ENCODE assay signal across 20 cellular contexts in the genomic region with DNA sequence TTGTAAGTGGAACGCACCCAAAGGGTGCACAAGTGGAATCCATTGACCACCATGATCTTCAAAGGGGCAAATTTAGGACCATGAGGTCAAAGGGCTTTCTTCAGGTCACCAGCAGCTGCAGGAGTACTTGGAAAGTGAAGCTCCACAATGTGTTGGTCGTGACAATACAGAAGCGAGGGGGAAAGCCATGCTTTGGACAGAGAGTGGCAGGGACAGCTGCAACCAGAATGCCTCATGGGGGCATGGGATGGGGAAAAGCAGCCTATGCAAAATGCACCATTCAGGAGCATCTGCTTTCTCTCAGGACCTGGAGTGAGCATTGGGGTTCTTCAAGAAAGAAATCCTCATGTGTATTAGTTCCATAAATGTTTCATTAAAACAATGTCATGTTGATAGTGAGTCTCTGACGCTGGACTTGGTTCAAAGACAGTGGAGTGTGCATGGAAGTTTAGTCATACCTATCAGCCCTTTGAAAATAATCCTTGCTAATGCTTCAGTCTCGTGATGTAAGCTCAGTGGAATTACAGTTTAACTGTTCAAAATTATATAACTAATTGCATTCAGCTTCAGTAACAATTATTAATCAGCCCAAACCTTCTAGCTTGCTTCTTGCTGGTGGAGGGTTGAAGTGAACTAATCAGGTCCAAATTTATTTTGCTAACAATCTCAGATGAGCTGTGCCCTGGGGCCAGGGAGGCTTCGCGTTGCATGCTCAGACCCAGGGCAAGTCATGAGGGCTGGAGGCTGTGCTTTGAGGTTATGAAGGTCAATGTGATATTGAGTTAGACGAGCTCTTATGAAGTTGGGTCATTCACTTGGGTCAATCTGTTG. TPM values are rescaled to one million over a fixed set of nuclear protein-coding genes. Genes with fewer than 3 reads are reported as not detected.
A peak's percentile ranks its signal among the peaks of the same experiment; 100 is the strongest.
DNase-seq lines count a peak whose midpoint lies in the region; ATAC-seq, FAIRE-seq and TF ChIP-seq lines count a peak whose summit lies in the region.
"Had no signal": no experiment of that assay in that cellular context is flagged by ENCODE, and none has a peak within 500 bp of the region (broad histone marks: within the 10 kb centered on the region; RNA-seq: fewer than 3 reads in every experiment).

No MANE protein-coding gene starts in this region.

- H3K4me1 Mint-ChIP-seq in astrocyte (ENCODE audit: low read depth, unreplicated experiment): peaks cover 25% of the 10 kb centered on the region

- H3K4me2 ChIP-seq in GM23248 (ENCODE audit: unreplicated experiment) (peak overlapping the region; percentile 65), astrocyte (ENCODE audit: low read length) (no peak overlapping the region), MM.1S (ENCODE audit: low read depth, low read length) (no peak overlapping the region)
- H3K4me2 ChIP-seq: PC-9 had no signal

- H3K79me2 ChIP-seq in GM23248 (ENCODE audit: insufficient read depth): no peaks in the 10 kb centered on the region
- no peaks in the 10 kb centered on the region for H3K79me2 ChIP-seq in astrocyte (ENCODE audit: insufficient read depth, low read length)
- H3K79me2 ChIP-seq in MM.1S (ENCODE audit: low read length): no peaks in the 10 kb centered on the region

- H3K27ac Mint-ChIP-seq in astrocyte (ENCODE audit: unreplicated experiment): no peak overlapping the region

- no peak overlapping the region for H3K4me3 ChIP-seq in GM23248
- no peak overlapping the region for H3K4me3 ChIP-seq in astrocyte (ENCODE audit: insufficient read depth, low read depth, low read length)
- no peak overlapping the region for H3K4me3 ChIP-seq in MM.1S (ENCODE audit: low read length)
- H3K4me3 ChIP-seq: K562, PC-9, SK-N-MC had no signal

- H2AFZ ChIP-seq in GM23248 (no peak overlapping the region), astrocyte (ENCODE audit: low read depth, low read length) (no peak overlapping the region), MM.1S (ENCODE audit: low read length) (no peak overlapping the region)
- H2AFZ ChIP-seq: PC-9 had no signal

- H3F3A ChIP-seq in GM23248 (ENCODE audit: insufficient read depth) (peaks cover 15% of the 10 kb centered on the region), MM.1S (ENCODE audit: insufficient read depth, low read length) (no peaks in the 10 kb centered on the region)

- H3K9ac ChIP-seq in GM23248 (no peak overlapping the region), astrocyte (ENCODE audit: low read length) (no peak overlapping the region), MM.1S (ENCODE audit: low read length) (no peak overlapping the region)

- H3K27ac ChIP-seq in GM23248 (no peak overlapping the region), astrocyte (ENCODE audit: low read depth, low read length) (no peak overlapping the region), MM.1S (ENCODE audit: low read length) (no peak overlapping the region)
- H3K27ac ChIP-seq: C4-2B, PC-9, SK-N-MC had no signal

- H3K36me3 ChIP-seq in GM23248 (ENCODE audit: low read depth) (no peaks in the 10 kb centered on the region), astrocyte (ENCODE audit: insufficient read depth, low read length) (no peaks in the 10 kb centered on the region), MM.1S (replicated peaks; ENCODE audit: insufficient read depth, low read length) (no peaks in the 10 kb centered on the region)

- H3K27me3 ChIP-seq in GM23248 (replicated peaks; ENCODE audit: insufficient read depth) (peaks cover 21% of the 10 kb centered on the region), astrocyte (ENCODE audit: insufficient read depth, low read length) (peaks cover 9% of the 10 kb centered on the region), MM.1S (replicated peaks; ENCODE audit: insufficient read depth, low read length) (no peaks in the 10 kb centered on the region)

- WGBS in GM23248 (ENCODE audit: low coverage in 1 of 2, low lambda C conversion rate in 2 of 2, missing lambda C conversion rate in 2 of 2), 2 experiments: 36% methylated on average over 8 of the region's 8 CpGs

- H3K4me1 ChIP-seq in GM23248 (ENCODE audit: insufficient read depth) (peaks cover 31% of the 10 kb centered on the region), astrocyte (ENCODE audit: insufficient read depth, low read length) (peaks cover 6% of the 10 kb centered on the region), MM.1S (ENCODE audit: low read length) (no peaks in the 10 kb centered on the region)

- FAIRE-seq in astrocyte (lab: Jason Lieb, UNC): no peak
- FAIRE-seq: GM18507, K562 had no signal

- in situ Hi-C loops in GM23248 (cut with MboI): no loop called here

- H3K4me3 Mint-ChIP-seq in astrocyte (ENCODE audit: unreplicated experiment): no peak overlapping the region

- DNase-seq in GM23248 (peak; percentile 79), astrocyte (ENCODE audit: low read depth) (peak; percentile 63), kidney tubule cell (ENCODE audit: low spot score) (peak; percentile 20), MM.1S (no peak), hippocampal formation (lab: John Stamatoyannopoulos, UW) (no peak), hypothalamus (lab: John Stamatoyannopoulos, UW) (no peak)
- DNase-seq: DMS153, HCEC 1CT, NCI-H1105, NCI-H187, NCI-H2171, NCI-H446 treated with DMSO at 0.1 percent for 48 hours, NCI-H748 treated with DMSO at 0.1 percent for 48 hours, PC-9 had no signal

- peaks cover 2% of the 10 kb centered on the region for H3K9me3 Mint-ChIP-seq in astrocyte (ENCODE audit: unreplicated experiment)

- H3K9me3 ChIP-seq in GM23248 (ENCODE audit: low read depth) (no peaks in the 10 kb centered on the region), astrocyte (ENCODE audit: insufficient read depth, low read depth, low read length) (no peaks in the 10 kb centered on the region), MM.1S (replicated peaks; ENCODE audit: insufficient read depth, low read length) (no peaks in the 10 kb centered on the region)

- H3K9me2 ChIP-seq in GM23248 (ENCODE audit: insufficient read depth) (no peaks in the 10 kb centered on the region), MM.1S (replicated peaks; ENCODE audit: insufficient read depth, low read length) (no peaks in the 10 kb centered on the region)

- peaks cover 36% of the 10 kb centered on the region for H3K27me3 Mint-ChIP-seq in astrocyte (ENCODE audit: low read depth, unreplicated experiment)

- H4K20me1 ChIP-seq in GM23248 (ENCODE audit: insufficient read depth) (no peaks in the 10 kb centered on the region), astrocyte (ENCODE audit: insufficient read depth, low read length) (no peaks in the 10 kb centered on the region), MM.1S (ENCODE audit: insufficient read depth, low read length) (no peaks in the 10 kb centered on the region)

- ATAC-seq in HG03354 (IDR thresholded peaks at IDR 0.05; ENCODE audit: poor library complexity, severe bottlenecking, unreplicated experiment): no peak
- ATAC-seq: K562 had no signal

- TF ChIP-seq CTCF in astrocyte (IDR thresholded peaks at IDR 0.05; ENCODE audit: insufficient read depth, low read depth, low read length): no peak
- TF ChIP-seq CTCF in MM.1S (IDR thresholded peaks at IDR 0.05; ENCODE audit: low read length): no peak

- H3K36me3 Mint-ChIP-seq in astrocyte (ENCODE audit: low read depth, unreplicated experiment): peaks cover 5% of the 10 kb centered on the region

RNA-seq across cellular contexts. Expression of gene ACKR3, which starts 41.6 kb away (rescaled TPM):
- total RNA-seq in GM23248 (2014; rRNA removed; shearing (Covaris generic)): 6.1 and 10.1 TPM in 2 replicates
- 8.5 and 10.4 TPM in 2 replicates for polyA plus RNA-seq in GM23248 (2016; fragmentation: Nextera tagmentation; extraction: Ambion mirVana)
- total RNA-seq in astrocyte: 72.7 and 88.3 TPM in 2 replicates
- total RNA-seq: HT1080 had no signal
- polyA plus RNA-seq: K562 had no signal

Comparison
In these comparisons a context has a peak if more than half of its experiments do, and no peak if none do; other contexts are left out.
1. DNase-seq: peak in GM23248 (single experiment), astrocyte (single experiment) and kidney tubule cell (single experiment); none in MM.1S (single experiment), hippocampal formation (0 of 2) and hypothalamus (0 of 51).